In the genomic region with DNA sequence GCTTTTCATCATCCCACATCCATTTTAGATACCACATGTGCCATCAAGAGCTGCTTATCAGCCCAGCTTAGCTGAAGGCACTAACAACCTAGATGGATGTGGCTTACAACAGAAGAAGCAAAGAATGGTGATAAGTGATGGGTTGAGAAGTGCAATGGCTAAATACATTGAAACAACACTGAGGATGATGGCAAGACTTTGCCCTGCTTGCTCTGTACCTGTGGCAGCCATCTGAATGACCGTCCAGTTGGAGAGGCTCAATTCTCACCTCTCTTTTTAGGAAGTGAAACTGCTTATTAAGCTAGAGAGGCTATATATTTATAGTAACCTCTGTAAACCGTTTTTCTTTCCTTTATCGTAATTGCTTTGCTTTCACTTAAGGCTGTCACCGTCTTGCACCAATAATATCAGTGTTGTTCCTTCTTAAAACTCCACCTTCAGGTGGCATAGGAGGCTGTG, we compare ENCODE assay signal across 14 cellular contexts. TPM values are rescaled to one million over a fixed set of nuclear protein-coding genes. Genes with fewer than 3 reads are reported as not detected.
DNase-seq lines count a peak whose midpoint lies in the region; ATAC-seq, FAIRE-seq and TF ChIP-seq lines count a peak whose summit lies in the region.
"Had no signal": no experiment of that assay in that cellular context is flagged by ENCODE, and none has a peak within 500 bp of the region (broad histone marks: within the 10 kb centered on the region; RNA-seq: fewer than 3 reads in every experiment).

No MANE protein-coding gene starts in this region.

- POLR2A ChIA-PET in WTC11 (lab: Charles Lee), result no interaction called here

- TF ChIP-seq POLR2A in upper lobe of left lung (IDR thresholded peaks at IDR 0.05), result no peak

- TF ChIP-seq CTCF in SU-DHL-6 (IDR thresholded peaks at IDR 0.05; ENCODE audit: insufficient read depth, low read length, poor library complexity, severe bottlenecking), result no peak
- TF ChIP-seq CTCF in D721Med (IDR thresholded peaks at IDR 0.05; ENCODE audit: insufficient read depth, missing control alignments), result no peak
- no peak for TF ChIP-seq CTCF in upper lobe of left lung (IDR thresholded peaks at IDR 0.05)
- no peak for TF ChIP-seq CTCF in WTC11 (IDR thresholded peaks at IDR 0.05)

- H3K4me3 ChIP-seq in SU-DHL-6 (ENCODE audit: insufficient read depth, low read length, poor library complexity, severe bottlenecking) (peak overlapping the region; percentile 22), upper lobe of left lung (no peak overlapping the region)
- H3K4me3 ChIP-seq: esophagus squamous epithelium, HAP-1 had no signal

- H3K9ac ChIP-seq in SU-DHL-6 (ENCODE audit: low read length), result no peak overlapping the region

- H3K4me3 Mint-ChIP-seq in WTC11, result no peak overlapping the region
- H3K4me3 Mint-ChIP-seq: activated CD4-positive, alpha-beta memory T cell treated with anti-CD3 and anti-CD28 coated beads for 36 hours had no signal

- H3K4me1 Mint-ChIP-seq in WTC11, result no peaks in the 10 kb centered on the region

- DNase-seq in D721Med (ENCODE audit: insufficient read length, low spot score), result no peak
- no peak for DNase-seq in upper lobe of left lung
- DNase-seq in WTC11 (ENCODE audit: low spot score), result no peak
- DNase-seq in activated naive CD4-positive, alpha-beta T cell (lab: John Stamatoyannopoulos, UW), result no peak
- DNase-seq: activated CD4-positive, alpha-beta memory T cell treated with anti-CD3 and anti-CD28 coated beads for 36 hours; COR-L47; esophagus squamous epithelium; NCI-H2029; SIG-M5 had no signal

- H3K79me2 ChIP-seq in SU-DHL-6 (ENCODE audit: insufficient read depth, low read length), result peaks cover 16% of the 10 kb centered on the region

- no peak for TF ChIP-seq EP300 in upper lobe of left lung (IDR thresholded peaks at IDR 0.05)

- no peaks in the 10 kb centered on the region for H3K27me3 ChIP-seq in SU-DHL-6 (ENCODE audit: low read length)
- no peaks in the 10 kb centered on the region for H3K27me3 ChIP-seq in upper lobe of left lung
- H3K27me3 ChIP-seq: esophagus squamous epithelium had no signal

- H3K4me1 ChIP-seq in upper lobe of left lung, result peaks cover 0 to 8% (median 6%) of the 10 kb centered on the region in 4 donors

- H3F3A ChIP-seq in SU-DHL-6 (ENCODE audit: insufficient read depth), result peaks cover 41% of the 10 kb centered on the region

- no peak overlapping the region for H2AFZ ChIP-seq in SU-DHL-6 (ENCODE audit: low read depth, low read length, severe bottlenecking)

- H3K36me3 Mint-ChIP-seq in WTC11, result no peaks in the 10 kb centered on the region

- no peaks in the 10 kb centered on the region for H3K9me3 Mint-ChIP-seq in WTC11
- H3K9me3 Mint-ChIP-seq: activated CD4-positive, alpha-beta memory T cell treated with anti-CD3 and anti-CD28 coated beads for 36 hours had no signal

- H3K36me3 ChIP-seq in SU-DHL-6 (ENCODE audit: low read length) (peaks cover 18% of the 10 kb centered on the region), upper lobe of left lung (peaks cover 2 to 65% (median 30%) of the 10 kb centered on the region in 4 donors)

- H3K27me3 Mint-ChIP-seq in WTC11 (ENCODE audit: low read depth), result no peaks in the 10 kb centered on the region
- H3K27me3 Mint-ChIP-seq: activated CD4-positive, alpha-beta memory T cell treated with anti-CD3 and anti-CD28 coated beads for 36 hours had no signal

- WGBS in upper lobe of left lung, 2 donors, result 74 to 83% methylated on average over 4 of the region's 4 CpGs

- H3K9me2 ChIP-seq in SU-DHL-6 (replicated peaks; ENCODE audit: insufficient read depth, low read length), result no peaks in the 10 kb centered on the region

- no peak overlapping the region for H3K27ac Mint-ChIP-seq in WTC11
- H3K27ac Mint-ChIP-seq: activated CD4-positive, alpha-beta memory T cell treated with anti-CD3 and anti-CD28 coated beads for 36 hours had no signal

- no peak for FAIRE-seq in D721Med (lab: Jason Lieb, UNC)

- H3K27ac ChIP-seq in SU-DHL-6 (ENCODE audit: low read depth, low read length) (peak overlapping the region; percentile 81), upper lobe of left lung (no peak overlapping the region)
- H3K27ac ChIP-seq: esophagus squamous epithelium had no signal

- H4K20me1 ChIP-seq in SU-DHL-6 (ENCODE audit: low read depth, low read length), result no peaks in the 10 kb centered on the region

- H3K9me3 ChIP-seq in SU-DHL-6 (ENCODE audit: insufficient read depth, low read length), result no peaks in the 10 kb centered on the region
- no peaks in the 10 kb centered on the region for H3K9me3 ChIP-seq in upper lobe of left lung
- H3K9me3 ChIP-seq: esophagus squamous epithelium, HAP-1 had no signal

- peak; percentile 73 for ATAC-seq in GM18519 (IDR thresholded peaks at IDR 0.05; ENCODE audit: low FRiP score, unreplicated experiment)
- ATAC-seq in GM21528 (IDR thresholded peaks at IDR 0.05; ENCODE audit: low FRiP score, unreplicated experiment), result peak; percentile 83
- peak; percentile 88 for ATAC-seq in HG03135 (IDR thresholded peaks at IDR 0.05; ENCODE audit: unreplicated experiment)
- ATAC-seq in upper lobe of left lung (ENCODE audit: low FRiP score in 2 of 2), result no peak
- ATAC-seq in WTC11, result no peak

- CTCF ChIA-PET in WTC11 (lab: Charles Lee), result no interaction called here

- H3K4me2 ChIP-seq in SU-DHL-6 (ENCODE audit: low read depth, low read length, poor library complexity, severe bottlenecking), result peak overlapping the region; percentile 64

TF ChIP-seq in WTC11, 78 proteins besides CTCF, POLR2A, EP300 and RAD21:
- TF ChIP-seq, protein P1, sequence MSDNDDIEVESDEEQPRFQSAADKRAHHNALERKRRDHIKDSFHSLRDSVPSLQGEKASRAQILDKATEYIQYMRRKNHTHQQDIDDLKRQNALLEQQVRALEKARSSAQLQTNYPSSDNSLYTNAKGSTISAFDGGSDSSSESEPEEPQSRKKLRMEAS (CRISPR knock-in tag; IDR thresholded peaks at IDR 0.05), result no peak
- no peak for TF ChIP-seq CREM (CRISPR knock-in tag; IDR thresholded peaks at IDR 0.05)
- TF ChIP-seq TCF7 (CRISPR knock-in tag; IDR thresholded peaks at IDR 0.05; ENCODE audit: low read depth), result no peak
- no peak for TF ChIP-seq NFYB (CRISPR knock-in tag; conservative IDR thresholded peaks at IDR 0.05; ENCODE audit: low read depth)
- no peak for TF ChIP-seq FOXJ3 (CRISPR knock-in tag; IDR thresholded peaks at IDR 0.05; ENCODE audit: borderline replicate concordance)
- TF ChIP-seq NR3C1 (CRISPR knock-in tag; conservative IDR thresholded peaks at IDR 0.05; ENCODE audit: low read depth), result no peak
- no peak for TF ChIP-seq ATF1 (CRISPR knock-in tag; IDR thresholded peaks at IDR 0.05)

RNA-seq across cellular contexts. Expression of a gene that starts 5.7 kb away (rescaled TPM):
- total RNA-seq in upper lobe of left lung (10 to 100 TPM in 2 of 6 donors, 1 to 10 TPM in 4; 3.9 to 11.6 (median 8.3) TPM), WTC11 (2021) (3.5 to 4.8 TPM (median 4.0 TPM) in 3 replicates)

RNA-seq across cellular contexts. Expression of a gene that starts 5.9 kb away (rescaled TPM):
- 10 to 100 TPM; 24.3 to 52.4 (median 33.8) TPM for total RNA-seq in upper lobe of left lung
- 11.0 to 12.6 TPM (median 12.5 TPM) in 3 replicates for total RNA-seq in WTC11 (2021)

Comparison
In these comparisons a context has a peak if more than half of its experiments do, and no peak if none do; other contexts are left out.
1. ATAC-seq: peak in GM18519 (single experiment), GM21528 (single experiment) and HG03135 (single experiment); none in upper lobe of left lung (0 of 2) and WTC11 (single experiment).